Comparison of ENCODE assay signal across 2 cellular contexts in the genomic region with DNA sequence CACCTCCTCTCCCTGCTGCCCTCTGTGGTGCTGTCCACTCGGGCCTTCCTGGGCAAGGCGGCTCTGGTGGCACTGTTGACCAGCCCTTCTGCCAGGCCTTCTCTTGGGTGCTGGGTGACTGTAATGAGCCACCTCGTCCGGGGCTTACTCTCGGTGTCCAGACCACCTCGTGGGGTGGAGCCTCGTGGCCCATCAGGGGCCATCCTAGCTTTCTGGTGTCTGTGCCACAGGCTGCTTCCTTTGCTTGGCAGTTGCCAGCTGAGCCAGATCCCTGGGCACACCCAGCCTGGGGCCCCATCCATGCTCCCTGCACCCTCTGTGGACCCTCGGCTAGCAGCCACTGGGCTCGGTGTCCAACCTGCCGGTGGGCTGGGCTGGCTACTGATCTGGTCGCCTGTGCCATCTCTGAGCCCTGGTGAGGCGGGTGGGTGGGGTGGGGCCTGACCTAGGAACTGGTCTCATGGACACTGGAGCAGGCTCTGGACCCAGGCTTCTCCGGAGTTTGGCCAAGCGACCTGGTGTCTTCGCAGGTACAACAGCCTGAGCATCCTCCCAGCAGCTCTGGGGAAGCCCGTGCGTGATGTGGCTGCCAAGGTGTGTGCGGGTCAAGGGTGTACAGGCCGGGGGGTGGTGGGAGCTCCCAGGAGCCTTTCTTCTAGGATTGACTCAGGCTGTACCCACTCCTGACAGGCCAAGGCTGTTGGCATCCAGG.
TF ChIP-seq lines count a peak whose summit lies in the region.

No MANE protein-coding gene starts in this region.

TF ChIP-seq in SK-N-SH, 30 proteins besides CTCF, POLR2A, EP300 and RAD21:
- TF ChIP-seq MXI1 (IDR thresholded peaks at IDR 0.05; ENCODE audit: low read depth, low read length), result no peak
- TF ChIP-seq, protein P1, sequence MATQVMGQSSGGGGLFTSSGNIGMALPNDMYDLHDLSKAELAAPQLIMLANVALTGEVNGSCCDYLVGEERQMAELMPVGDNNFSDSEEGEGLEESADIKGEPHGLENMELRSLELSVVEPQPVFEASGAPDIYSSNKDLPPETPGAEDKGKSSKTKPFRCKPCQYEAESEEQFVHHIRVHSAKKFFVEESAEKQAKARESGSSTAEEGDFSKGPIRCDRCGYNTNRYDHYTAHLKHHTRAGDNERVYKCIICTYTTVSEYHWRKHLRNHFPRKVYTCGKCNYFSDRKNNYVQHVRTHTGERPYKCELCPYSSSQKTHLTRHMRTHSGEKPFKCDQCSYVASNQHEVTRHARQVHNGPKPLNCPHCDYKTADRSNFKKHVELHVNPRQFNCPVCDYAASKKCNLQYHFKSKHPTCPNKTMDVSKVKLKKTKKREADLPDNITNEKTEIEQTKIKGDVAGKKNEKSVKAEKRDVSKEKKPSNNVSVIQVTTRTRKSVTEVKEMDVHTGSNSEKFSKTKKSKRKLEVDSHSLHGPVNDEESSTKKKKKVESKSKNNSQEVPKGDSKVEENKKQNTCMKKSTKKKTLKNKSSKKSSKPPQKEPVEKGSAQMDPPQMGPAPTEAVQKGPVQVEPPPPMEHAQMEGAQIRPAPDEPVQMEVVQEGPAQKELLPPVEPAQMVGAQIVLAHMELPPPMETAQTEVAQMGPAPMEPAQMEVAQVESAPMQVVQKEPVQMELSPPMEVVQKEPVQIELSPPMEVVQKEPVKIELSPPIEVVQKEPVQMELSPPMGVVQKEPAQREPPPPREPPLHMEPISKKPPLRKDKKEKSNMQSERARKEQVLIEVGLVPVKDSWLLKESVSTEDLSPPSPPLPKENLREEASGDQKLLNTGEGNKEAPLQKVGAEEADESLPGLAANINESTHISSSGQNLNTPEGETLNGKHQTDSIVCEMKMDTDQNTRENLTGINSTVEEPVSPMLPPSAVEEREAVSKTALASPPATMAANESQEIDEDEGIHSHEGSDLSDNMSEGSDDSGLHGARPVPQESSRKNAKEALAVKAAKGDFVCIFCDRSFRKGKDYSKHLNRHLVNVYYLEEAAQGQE (IDR thresholded peaks at IDR 0.05; ENCODE audit: low read depth, low read length), result no peak
- TF ChIP-seq GABPA (IDR thresholded peaks at IDR 0.05; ENCODE audit: low read depth), result no peak
- no peak for TF ChIP-seq RFX5 (IDR thresholded peaks at IDR 0.05; ENCODE audit: low read length)
- TF ChIP-seq ELF1 (IDR thresholded peaks at IDR 0.05), result no peak
- TF ChIP-seq, protein P2, sequence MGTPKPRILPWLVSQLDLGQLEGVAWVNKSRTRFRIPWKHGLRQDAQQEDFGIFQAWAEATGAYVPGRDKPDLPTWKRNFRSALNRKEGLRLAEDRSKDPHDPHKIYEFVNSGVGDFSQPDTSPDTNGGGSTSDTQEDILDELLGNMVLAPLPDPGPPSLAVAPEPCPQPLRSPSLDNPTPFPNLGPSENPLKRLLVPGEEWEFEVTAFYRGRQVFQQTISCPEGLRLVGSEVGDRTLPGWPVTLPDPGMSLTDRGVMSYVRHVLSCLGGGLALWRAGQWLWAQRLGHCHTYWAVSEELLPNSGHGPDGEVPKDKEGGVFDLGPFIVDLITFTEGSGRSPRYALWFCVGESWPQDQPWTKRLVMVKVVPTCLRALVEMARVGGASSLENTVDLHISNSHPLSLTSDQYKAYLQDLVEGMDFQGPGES (IDR thresholded peaks at IDR 0.05; ENCODE audit: low read depth, low read length), result no peak
- TF ChIP-seq POLR2AphosphoS5 (IDR thresholded peaks at IDR 0.05; ENCODE audit: low read depth, low read length), result no peak
- TF ChIP-seq, protein P3, sequence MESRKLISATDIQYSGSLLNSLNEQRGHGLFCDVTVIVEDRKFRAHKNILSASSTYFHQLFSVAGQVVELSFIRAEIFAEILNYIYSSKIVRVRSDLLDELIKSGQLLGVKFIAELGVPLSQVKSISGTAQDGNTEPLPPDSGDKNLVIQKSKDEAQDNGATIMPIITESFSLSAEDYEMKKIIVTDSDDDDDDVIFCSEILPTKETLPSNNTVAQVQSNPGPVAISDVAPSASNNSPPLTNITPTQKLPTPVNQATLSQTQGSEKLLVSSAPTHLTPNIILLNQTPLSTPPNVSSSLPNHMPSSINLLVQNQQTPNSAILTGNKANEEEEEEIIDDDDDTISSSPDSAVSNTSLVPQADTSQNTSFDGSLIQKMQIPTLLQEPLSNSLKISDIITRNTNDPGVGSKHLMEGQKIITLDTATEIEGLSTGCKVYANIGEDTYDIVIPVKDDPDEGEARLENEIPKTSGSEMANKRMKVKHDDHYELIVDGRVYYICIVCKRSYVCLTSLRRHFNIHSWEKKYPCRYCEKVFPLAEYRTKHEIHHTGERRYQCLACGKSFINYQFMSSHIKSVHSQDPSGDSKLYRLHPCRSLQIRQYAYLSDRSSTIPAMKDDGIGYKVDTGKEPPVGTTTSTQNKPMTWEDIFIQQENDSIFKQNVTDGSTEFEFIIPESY (IDR thresholded peaks at IDR 0.05; ENCODE audit: borderline replicate concordance, low read depth), result no peak
- no peak for TF ChIP-seq SMC3 (IDR thresholded peaks at IDR 0.05; ENCODE audit: low read depth, low read length)
- no peak for TF ChIP-seq GATA2 (CRISPR knock-in tag; IDR thresholded peaks at IDR 0.05)
- no peak for TF ChIP-seq TCF12 (IDR thresholded peaks at IDR 0.05)
- TF ChIP-seq YY1 (IDR thresholded peaks at IDR 0.05; ENCODE audit: low read depth), result no peak
- TF ChIP-seq RXRA (IDR thresholded peaks at IDR 0.05; ENCODE audit: borderline replicate concordance, low read depth), result no peak
- no peak for TF ChIP-seq SIN3A (IDR thresholded peaks at IDR 0.05; ENCODE audit: borderline replicate concordance, low read depth, low read length)
- TF ChIP-seq, protein P4, sequence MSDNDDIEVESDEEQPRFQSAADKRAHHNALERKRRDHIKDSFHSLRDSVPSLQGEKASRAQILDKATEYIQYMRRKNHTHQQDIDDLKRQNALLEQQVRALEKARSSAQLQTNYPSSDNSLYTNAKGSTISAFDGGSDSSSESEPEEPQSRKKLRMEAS (IDR thresholded peaks at IDR 0.05; ENCODE audit: low read depth), result no peak
- TF ChIP-seq, protein P5, sequence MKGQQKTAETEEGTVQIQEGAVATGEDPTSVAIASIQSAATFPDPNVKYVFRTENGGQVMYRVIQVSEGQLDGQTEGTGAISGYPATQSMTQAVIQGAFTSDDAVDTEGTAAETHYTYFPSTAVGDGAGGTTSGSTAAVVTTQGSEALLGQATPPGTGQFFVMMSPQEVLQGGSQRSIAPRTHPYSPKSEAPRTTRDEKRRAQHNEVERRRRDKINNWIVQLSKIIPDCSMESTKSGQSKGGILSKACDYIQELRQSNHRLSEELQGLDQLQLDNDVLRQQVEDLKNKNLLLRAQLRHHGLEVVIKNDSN (IDR thresholded peaks at IDR 0.05; ENCODE audit: borderline replicate concordance, low read depth), result no peak
- TF ChIP-seq CHD2 (IDR thresholded peaks at IDR 0.05; ENCODE audit: low read length, partially characterized antibody), result no peak
TF ChIP-seq in SK-N-SH: peak in this region for 0.

TF ChIP-seq in SK-N-SH treated with all-trans-retinoic acid at 6 μM for 48 hours, 23 proteins besides CTCF, POLR2A, EP300 and RAD21:
- TF ChIP-seq GLIS3 (CRISPR knock-in tag; IDR thresholded peaks at IDR 0.05) (no peak), ZNF565 (CRISPR knock-in tag; conservative IDR thresholded peaks at IDR 0.05; ENCODE audit: low read depth) (no peak), TCF4 (CRISPR knock-in tag; IDR thresholded peaks at IDR 0.05; ENCODE audit: borderline replicate concordance) (no peak), BACH2 (CRISPR knock-in tag; IDR thresholded peaks at IDR 0.05; ENCODE audit: borderline replicate concordance) (no peak), TOX (CRISPR knock-in tag; IDR thresholded peaks at IDR 0.05; ENCODE audit: borderline replicate concordance) (no peak)
- TF ChIP-seq, protein P6, sequence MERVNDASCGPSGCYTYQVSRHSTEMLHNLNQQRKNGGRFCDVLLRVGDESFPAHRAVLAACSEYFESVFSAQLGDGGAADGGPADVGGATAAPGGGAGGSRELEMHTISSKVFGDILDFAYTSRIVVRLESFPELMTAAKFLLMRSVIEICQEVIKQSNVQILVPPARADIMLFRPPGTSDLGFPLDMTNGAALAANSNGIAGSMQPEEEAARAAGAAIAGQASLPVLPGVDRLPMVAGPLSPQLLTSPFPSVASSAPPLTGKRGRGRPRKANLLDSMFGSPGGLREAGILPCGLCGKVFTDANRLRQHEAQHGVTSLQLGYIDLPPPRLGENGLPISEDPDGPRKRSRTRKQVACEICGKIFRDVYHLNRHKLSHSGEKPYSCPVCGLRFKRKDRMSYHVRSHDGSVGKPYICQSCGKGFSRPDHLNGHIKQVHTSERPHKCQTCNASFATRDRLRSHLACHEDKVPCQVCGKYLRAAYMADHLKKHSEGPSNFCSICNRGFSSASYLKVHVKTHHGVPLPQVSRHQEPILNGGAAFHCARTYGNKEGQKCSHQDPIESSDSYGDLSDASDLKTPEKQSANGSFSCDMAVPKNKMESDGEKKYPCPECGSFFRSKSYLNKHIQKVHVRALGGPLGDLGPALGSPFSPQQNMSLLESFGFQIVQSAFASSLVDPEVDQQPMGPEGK (CRISPR knock-in tag; IDR thresholded peaks at IDR 0.05; ENCODE audit: borderline replicate concordance), result no peak
